14 cellular contexts compared by ENCODE assay signal in genomic region chr5:119344231-119344630, GRCh38. TPM values are rescaled to one million over a fixed set of nuclear protein-coding genes. Genes with fewer than 3 reads are reported as not detected.
DNase-seq lines count a peak whose midpoint lies in the region; ATAC-seq and TF ChIP-seq lines count a peak whose summit lies in the region.
"Had no signal": no experiment of that assay in that cellular context is flagged by ENCODE, and none has a peak within 500 bp of the region (broad histone marks: within the 10 kb centered on the region; RNA-seq: fewer than 3 reads in every experiment).

No MANE protein-coding gene starts in this region.

- H3K9me3 Mint-ChIP-seq in CD8-positive, alpha-beta T cell = no peaks in the 10 kb centered on the region
- H3K9me3 Mint-ChIP-seq in activated naive CD4-positive, alpha-beta T cell treated with anti-CD3 and anti-CD28 coated beads, Interleukin-2, amount 50 U/mL, for 72 hours = no peaks in the 10 kb centered on the region
- H3K9me3 Mint-ChIP-seq in naive thymus-derived CD8-positive, alpha-beta T cell = peaks cover 0 to 4% (median 0%) of the 10 kb centered on the region in 9 donors

- no peaks in the 10 kb centered on the region for H4K20me1 ChIP-seq in KMS-11 (ENCODE audit: insufficient read depth)

- no peak overlapping the region for H3K27ac ChIP-seq in CD8-positive, alpha-beta T cell (ENCODE audit: low read depth, low read length)
- H3K27ac ChIP-seq in KMS-11 = no peak overlapping the region
- H3K27ac ChIP-seq: coronary artery had no signal

- H3K4me1 ChIP-seq in CD8-positive, alpha-beta T cell (ENCODE audit: insufficient read depth, low read length) = peaks cover 96% of the 10 kb centered on the region
- H3K4me1 ChIP-seq in KMS-11 (ENCODE audit: low read depth, poor library complexity, severe bottlenecking) = peaks cover 87% of the 10 kb centered on the region

- peak overlapping the region; percentile 18; the same call in 1 of the 2 replicates for H3K4me2 ChIP-seq in KMS-11

- H3K36me3 ChIP-seq in CD8-positive, alpha-beta T cell (ENCODE audit: insufficient read depth, low read length) = no peaks in the 10 kb centered on the region
- H3K36me3 ChIP-seq in KMS-11 (ENCODE audit: insufficient read depth) = no peaks in the 10 kb centered on the region

- POLR2A ChIA-PET in CD8-positive, alpha-beta T cell (lab: Charles Lee) = interaction anchor here (0.8 to 2.5 kb wide), 4 partner anchors 8 to 76 kb away, joined by 3 to 7 read pairs (median 3); no protein-coding TSS in a partner anchor
- POLR2A ChIA-PET in naive thymus-derived CD8-positive, alpha-beta T cell (lab: Charles Lee) = interaction anchor here (1.3 kb wide), 1 partner anchor 57 kb away, joined by 4 read pairs; no protein-coding TSS in a partner anchor

- H3K9me3 ChIP-seq in CD8-positive, alpha-beta T cell (ENCODE audit: low read length) = no peaks in the 10 kb centered on the region

- ATAC-seq in CD8-positive, alpha-beta T cell = no peak
- peak; percentile 6 to 15 for ATAC-seq in activated naive CD4-positive, alpha-beta T cell treated with anti-CD3 and anti-CD28 coated beads, Interleukin-2, amount 50 U/mL, for 72 hours
- ATAC-seq in naive thymus-derived CD8-positive, alpha-beta T cell = no peak
- no peak for ATAC-seq in HG03095 (IDR thresholded peaks at IDR 0.05; ENCODE audit: unreplicated experiment)
- ATAC-seq: HepG2 had no signal

- intact Hi-C loops in CD8-positive, alpha-beta T cell (cut with DNase I, micrococcal nuclease) = loop anchor here in 1 of 2 experiments (5.0 kb wide), 1 partner anchor 37 kb away; no protein-coding TSS in a partner anchor

- peak overlapping the region; percentile 79 for H3K27ac Mint-ChIP-seq in CD8-positive, alpha-beta T cell
- peak overlapping the region; percentile 96 to 99 for H3K27ac Mint-ChIP-seq in activated naive CD4-positive, alpha-beta T cell treated with anti-CD3 and anti-CD28 coated beads, Interleukin-2, amount 50 U/mL, for 72 hours
- H3K27ac Mint-ChIP-seq in naive thymus-derived CD8-positive, alpha-beta T cell = peak overlapping the region in 9 of 10 donors; percentile 27 to 96 (median 65)

- H3K4me3 ChIP-seq in CD8-positive, alpha-beta T cell (ENCODE audit: low read depth, low read length) = no peak overlapping the region
- no peak overlapping the region for H3K4me3 ChIP-seq in KMS-11 (IDR thresholded peaks at IDR 0.05; ENCODE audit: insufficient read depth, low read depth, low read length)
- H3K4me3 ChIP-seq: coronary artery had no signal

- H3K27me3 ChIP-seq in CD8-positive, alpha-beta T cell (ENCODE audit: insufficient read depth, low read length) = no peaks in the 10 kb centered on the region
- no peaks in the 10 kb centered on the region for H3K27me3 ChIP-seq in KMS-11 (ENCODE audit: insufficient read depth, low read depth)

- no peak for TF ChIP-seq CTCF in CD8-positive, alpha-beta T cell (IDR thresholded peaks at IDR 0.05)
- TF ChIP-seq CTCF in KMS-11 (conservative IDR thresholded peaks at IDR 0.05; ENCODE audit: low read depth, low read length) = no peak

- CTCF ChIA-PET in CD8-positive, alpha-beta T cell (lab: Charles Lee) = interaction anchor here (0.9 to 1.5 kb wide), 3 partner anchors 60 to 76 kb away, joined by 3 to 6 read pairs (median 3); no protein-coding TSS in a partner anchor

- no peak overlapping the region for H3K4me3 Mint-ChIP-seq in CD8-positive, alpha-beta T cell
- H3K4me3 Mint-ChIP-seq in naive thymus-derived CD8-positive, alpha-beta T cell = peak overlapping the region in 6 of 10 donors; percentile 8 to 56 (median 19)

- peaks cover 94% of the 10 kb centered on the region for H3K4me1 Mint-ChIP-seq in CD8-positive, alpha-beta T cell (ENCODE audit: low read depth)
- H3K4me1 Mint-ChIP-seq in naive thymus-derived CD8-positive, alpha-beta T cell = peaks cover 49 to 98% (median 93%) of the 10 kb centered on the region in 4 donors

- H3K36me3 Mint-ChIP-seq in CD8-positive, alpha-beta T cell = peaks cover 38% of the 10 kb centered on the region
- H3K36me3 Mint-ChIP-seq in activated naive CD4-positive, alpha-beta T cell treated with anti-CD3 and anti-CD28 coated beads, Interleukin-2, amount 50 U/mL, for 72 hours = peaks cover 0 to 6% of the 10 kb centered on the region in 2 donors
- H3K36me3 Mint-ChIP-seq in naive thymus-derived CD8-positive, alpha-beta T cell = peaks cover 0 to 32% (median 0%) of the 10 kb centered on the region in 3 donors

- no peak for DNase-seq in CD8-positive, alpha-beta T cell
- DNase-seq in activated naive CD4-positive, alpha-beta T cell treated with anti-CD3 and anti-CD28 coated beads, Interleukin-2, amount 50 U/mL, for 72 hours (ENCODE audit: low spot score in 2 of 2) = no peak
- DNase-seq in naive thymus-derived CD8-positive, alpha-beta T cell = no peak
- DNase-seq in DMS153 (lab: John Stamatoyannopoulos, UW) (no peak), KG1 (lab: John Stamatoyannopoulos, UW) (no peak)
- DNase-seq: C1 segment of cervical spinal cord, mesendoderm, NCI-H1092, NCI-H82, SHP77 treated with DMSO at 0.1 percent for 48 hours had no signal

- no peak overlapping the region for H2AFZ ChIP-seq in KMS-11 (ENCODE audit: low read depth)

- peaks cover 27% of the 10 kb centered on the region for H3K79me2 ChIP-seq in KMS-11 (ENCODE audit: insufficient read depth, low read depth)

- no peak overlapping the region for H3K9ac ChIP-seq in KMS-11

- no peaks in the 10 kb centered on the region for H3K27me3 Mint-ChIP-seq in CD8-positive, alpha-beta T cell (ENCODE audit: low read depth)
- H3K27me3 Mint-ChIP-seq in naive thymus-derived CD8-positive, alpha-beta T cell = no peaks in the 10 kb centered on the region

RNA-seq across cellular contexts. Expression of gene TNFAIP8, which starts 11.6 kb away (rescaled TPM):
- 10 to 100 TPM; 62.3 to 63.0 TPM for total RNA-seq in CD8-positive, alpha-beta T cell
- 100 to 1,000 TPM; 110 to 146 TPM for total RNA-seq in activated naive CD4-positive, alpha-beta T cell treated with anti-CD3 and anti-CD28 coated beads, Interleukin-2, amount 50 U/mL, for 72 hours
- total RNA-seq in naive thymus-derived CD8-positive, alpha-beta T cell = 100 to 1,000 TPM; 176 to 177 TPM
- 100 to 1,000 TPM; 175 to 220 (median 188) TPM for polyA plus RNA-seq in naive thymus-derived CD8-positive, alpha-beta T cell

Comparison
In these comparisons a context has a peak if more than half of its experiments do, and no peak if none do; other contexts are left out.
1. ATAC-seq: peak in activated naive CD4-positive, alpha-beta T cell treated with anti-CD3 and anti-CD28 coated beads, Interleukin-2, amount 50 U/mL, for 72 hours (2 of 2); none in CD8-positive, alpha-beta T cell (single experiment), naive thymus-derived CD8-positive, alpha-beta T cell (0 of 2) and HG03095 (single experiment).
2. Peak in every context shown above with its lines, with median percentiles within 50 percentile points of each other: H3K27ac Mint-ChIP-seq.